9 cellular contexts compared by ENCODE assay signal in the genomic region with DNA sequence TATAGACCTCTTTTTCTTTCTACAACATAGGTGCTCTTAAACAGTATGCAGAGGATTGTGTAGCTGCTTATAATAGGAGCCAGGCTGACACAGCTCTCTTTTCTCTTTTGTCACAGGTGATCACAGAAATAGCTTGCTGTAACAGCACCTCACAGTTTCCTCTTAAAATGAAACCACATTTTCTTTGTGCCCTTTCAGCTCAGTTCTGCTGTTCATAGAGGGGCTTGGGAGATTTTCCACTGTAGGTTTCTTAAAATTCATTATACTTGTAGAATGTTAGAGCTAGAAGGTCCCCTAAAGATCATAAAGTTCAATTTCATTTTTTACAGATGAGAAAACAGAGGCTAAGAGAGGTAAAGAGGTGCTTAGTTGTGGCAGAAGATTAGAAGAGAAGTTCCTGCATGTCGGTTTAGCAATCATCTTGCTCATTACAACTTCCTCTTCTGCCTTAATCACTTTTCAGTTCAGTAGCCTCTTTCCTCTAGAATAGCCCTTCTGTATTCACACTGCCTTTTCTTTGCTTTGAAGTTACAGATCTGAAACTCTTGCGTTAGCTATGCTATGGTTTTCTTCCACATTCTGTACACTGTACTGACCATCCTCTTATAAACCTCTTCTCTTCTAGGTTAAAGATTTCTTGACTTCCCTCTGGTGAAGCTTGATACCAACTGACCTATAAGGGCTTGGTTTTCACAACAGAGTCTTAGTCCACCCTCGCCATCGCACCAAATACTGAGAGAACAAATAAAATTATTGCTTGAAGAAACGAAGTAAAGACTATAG. TPM values are rescaled to one million over a fixed set of nuclear protein-coding genes. Genes with fewer than 3 reads are reported as not detected.
DNase-seq lines count a peak whose midpoint lies in the region; ATAC-seq and TF ChIP-seq lines count a peak whose summit lies in the region.
"Had no signal": no experiment of that assay in that cellular context is flagged by ENCODE, and none has a peak within 500 bp of the region (broad histone marks: within the 10 kb centered on the region; RNA-seq: fewer than 3 reads in every experiment).

No MANE protein-coding gene starts in this region.

- no peak overlapping the region for H3K27ac ChIP-seq in gastroesophageal sphincter
- H3K27ac ChIP-seq: C4-2B had no signal

- no peaks in the 10 kb centered on the region for H3K27me3 Mint-ChIP-seq in T-helper 1 cell treated with Interleukin-12 subunit alpha and Interleukin-12 subunit beta and Interleukin-4 antibody, amounts not matched to agents 30 μg/mL and 1 μg/mL, for 36 hours (ENCODE audit: low read depth)

- no peak for TF ChIP-seq POLR2A in gastroesophageal sphincter (IDR thresholded peaks at IDR 0.05)

- H3K4me3 Mint-ChIP-seq in T-helper 1 cell treated with Interleukin-12 subunit alpha and Interleukin-12 subunit beta and Interleukin-4 antibody, amounts not matched to agents 30 μg/mL and 1 μg/mL, for 36 hours: peak overlapping the region; percentile 74

- DNase-seq in activated effector memory CD4-positive, alpha-beta T cell treated with anti-CD3 and anti-CD28 coated beads, Interleukin-2, amount 50 U/mL, for 16 hours: peak; percentile 63
- DNase-seq in activated effector memory CD4-positive, alpha-beta T cell treated with Interleukin-2 at 50 U/mL for 16 hours: no peak
- DNase-seq in stimulated activated naive CD8-positive, alpha-beta T cell treated with anti-CD3 and anti-CD28 coated beads, Interleukin-15, Interleukin-2, amounts not matched to agents 100 U/mL and 50 U/mL, for 24 hours: no peak
- no peak for DNase-seq in NCI-H1092 treated with DMSO at 0.1 percent for 48 hours (lab: John Stamatoyannopoulos, UW)
- no peak for DNase-seq in H4 (ENCODE audit: low spot score)

- 68 to 85% methylated on average over 5 of the region's 5 CpGs for WGBS in gastroesophageal sphincter (ENCODE audit: low coverage in 1 of 2), 2 donors

- peaks cover 9% of the 10 kb centered on the region for H3K9me3 Mint-ChIP-seq in T-helper 1 cell treated with Interleukin-12 subunit alpha and Interleukin-12 subunit beta and Interleukin-4 antibody, amounts not matched to agents 30 μg/mL and 1 μg/mL, for 36 hours

- no peaks in the 10 kb centered on the region for H3K4me1 ChIP-seq in gastroesophageal sphincter

- H3K4me3 ChIP-seq in gastroesophageal sphincter: no peak overlapping the region

- no peaks in the 10 kb centered on the region for H3K27me3 ChIP-seq in gastroesophageal sphincter

- TF ChIP-seq CTCF in gastroesophageal sphincter (IDR thresholded peaks at IDR 0.05): no peak

- H3K4me1 Mint-ChIP-seq in T-helper 1 cell treated with Interleukin-12 subunit alpha and Interleukin-12 subunit beta and Interleukin-4 antibody, amounts not matched to agents 30 μg/mL and 1 μg/mL, for 36 hours (ENCODE audit: low read depth): peaks cover 90% of the 10 kb centered on the region

- H3K36me3 ChIP-seq in gastroesophageal sphincter: peaks cover 0 to 34% of the 10 kb centered on the region in 2 donors

- no peak for TF ChIP-seq EP300 in gastroesophageal sphincter (IDR thresholded peaks at IDR 0.05)

- peaks cover 67% of the 10 kb centered on the region for H3K36me3 Mint-ChIP-seq in T-helper 1 cell treated with Interleukin-12 subunit alpha and Interleukin-12 subunit beta and Interleukin-4 antibody, amounts not matched to agents 30 μg/mL and 1 μg/mL, for 36 hours (ENCODE audit: low read depth)

- ATAC-seq in HG03066 (IDR thresholded peaks at IDR 0.05; ENCODE audit: low read depth, unreplicated experiment) (peak; percentile 49), gastroesophageal sphincter (no peak)
- peak; percentile 62 for ATAC-seq in stimulated activated naive CD8-positive, alpha-beta T cell treated with anti-CD3 and anti-CD28 coated beads, Interleukin-15, Interleukin-2, amounts not matched to agents 100 U/mL and 50 U/mL, for 24 hours

- peak overlapping the region; percentile 95 for H3K27ac Mint-ChIP-seq in T-helper 1 cell treated with Interleukin-12 subunit alpha and Interleukin-12 subunit beta and Interleukin-4 antibody, amounts not matched to agents 30 μg/mL and 1 μg/mL, for 36 hours

- no peaks in the 10 kb centered on the region for H3K9me3 ChIP-seq in gastroesophageal sphincter

RNA-seq across cellular contexts. Expression of gene C21orf91, which starts 35.1 kb away (rescaled TPM):
- total RNA-seq in gastroesophageal sphincter: 10 to 100 TPM; 10.2 to 14.5 (median 12.3) TPM
- 8.4 and 10.5 TPM in 2 replicates for total RNA-seq in H4 (2014; rRNA removed; shearing (Covaris generic))
